Comparison of ENCODE assay signal across 8 cellular contexts in the genomic region with DNA sequence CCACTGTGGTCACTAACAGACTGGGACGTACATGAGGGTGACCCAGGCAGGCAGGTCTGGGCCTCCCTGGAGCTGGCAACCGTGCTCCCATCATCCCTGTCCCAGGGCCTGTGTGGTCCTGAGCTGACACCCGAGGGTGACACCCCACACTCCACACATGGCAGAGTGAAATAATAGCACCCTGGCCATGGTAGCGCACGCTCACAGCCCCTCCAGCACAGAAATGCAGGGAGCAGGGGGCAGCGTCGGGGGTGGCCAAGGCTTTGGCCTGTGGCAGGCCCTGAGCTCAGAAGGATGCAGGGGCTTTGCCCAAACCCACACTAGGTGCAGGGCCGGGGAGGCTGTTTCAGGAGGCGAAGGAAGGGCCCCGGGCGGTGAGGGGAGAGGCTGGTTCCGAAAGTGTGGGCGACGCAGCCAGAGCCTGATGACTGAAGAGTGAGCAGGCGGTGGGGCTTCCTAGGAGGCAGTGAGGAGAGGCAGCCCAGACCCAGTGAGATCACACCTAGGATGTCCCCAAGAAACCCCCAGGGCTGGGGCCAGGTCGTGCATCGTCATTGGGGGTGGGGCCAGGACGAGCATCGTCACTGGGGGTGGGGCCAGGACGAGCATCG. TPM values are rescaled to one million over a fixed set of nuclear protein-coding genes. Genes with fewer than 3 reads are reported as not detected.
DNase-seq lines count a peak whose midpoint lies in the region; ATAC-seq and TF ChIP-seq lines count a peak whose summit lies in the region.

No MANE protein-coding gene starts in this region.

- DNase-seq in C1 segment of cervical spinal cord (lab: John Stamatoyannopoulos, UW) (peak in 9 of 14 donors; percentile 5 to 72 (median 21)), GM20000 (ENCODE audit: low spot score) (peak; percentile 78), M059J (ENCODE audit: low read depth) (peak; percentile 60), ecto neural progenitor cell (ENCODE audit: low spot score) (peak; percentile 63), mucosa of descending colon (peak; percentile 18 to 74 (median 40)), NCI-H1105 treated with DMSO at 0.1 percent for 48 hours (lab: John Stamatoyannopoulos, UW) (no peak)
- peak; percentile 79 to 83 for DNase-seq in activated CD4-positive, alpha-beta T cell treated with anti-CD3 and anti-CD28 coated beads, Interleukin-2, amount 50 U/mL, for 48 hours
- DNase-seq in stimulated activated CD8-positive, alpha-beta memory T cell treated with anti-CD3 and anti-CD28 coated beads, Interleukin-7, amount 100 ng/mL, for 4 hours (ENCODE audit: low read depth in 2 of 2) = peak; percentile 70 to 78

- intact Hi-C loops in mucosa of descending colon (cut with DNase I, micrococcal nuclease) = no loop called here

- H3K9me3 ChIP-seq in mucosa of descending colon = no peaks in the 10 kb centered on the region

- H3K4me3 ChIP-seq in mucosa of descending colon = no peak overlapping the region

- TF ChIP-seq CTCF in GM20000 (IDR thresholded peaks at IDR 0.05; ENCODE audit: extremely low read depth, missing control alignments) (no peak), mucosa of descending colon (IDR thresholded peaks at IDR 0.05) (no peak)

- H3K36me3 ChIP-seq in mucosa of descending colon (ENCODE audit: low read depth) = no peaks in the 10 kb centered on the region

- ATAC-seq in mucosa of descending colon = peak; percentile 49

- no peaks in the 10 kb centered on the region for H3K4me1 ChIP-seq in mucosa of descending colon (ENCODE audit: low read depth)

RNA-seq across cellular contexts. Expression of gene OR2V2, which starts 12.9 kb away (rescaled TPM):
- total RNA-seq in M059J (2014; rRNA removed; shearing (Covaris generic)) = not detected in 2 replicates
- total RNA-seq in mucosa of descending colon = not detected

RNA-seq across cellular contexts. Expression of gene OR2V1, which starts 29.3 kb away (rescaled TPM):
- total RNA-seq in M059J (2014; rRNA removed; shearing (Covaris generic)) = not detected in 2 replicates
- not detected for total RNA-seq in mucosa of descending colon

RNA-seq across cellular contexts. Expression of gene TRIM7, which starts 44.7 kb away (rescaled TPM):
- total RNA-seq in M059J (2014; rRNA removed; shearing (Covaris generic)) = 1.6 and 3.2 TPM in 2 replicates
- total RNA-seq in mucosa of descending colon = 1 to 10 TPM; 1.5 to 3.9 (median 3.2) TPM
